ENCODE assay signal across 8 cellular contexts in genomic region chr17:50094243-50094752, GRCh38. TPM values are rescaled to one million over a fixed set of nuclear protein-coding genes. Genes with fewer than 3 reads are reported as not detected.
DNase-seq lines count a peak whose midpoint lies in the region; ATAC-seq and TF ChIP-seq lines count a peak whose summit lies in the region.

No MANE protein-coding gene starts in this region.

- TF ChIP-seq CTCF in right atrium auricular region (IDR thresholded peaks at IDR 0.05): peak; percentile 97 to 98
- TF ChIP-seq CTCF in psoas muscle (IDR thresholded peaks at IDR 0.05): peak; percentile 93

- peaks cover 13 to 26% (median 21%) of the 10 kb centered on the region in 10 experiments for H3K4me1 ChIP-seq in BLaER1 treated with 17β-estradiol and CSF1 and Interleukin-3, amounts not matched to agents 10 nM and 100 nM
- H3K4me1 ChIP-seq in right atrium auricular region (peaks cover 0 to 41% of the 10 kb centered on the region in 2 donors), psoas muscle (peaks cover 41% of the 10 kb centered on the region)

- H3K36me3 ChIP-seq in BLaER1 treated with 17β-estradiol and CSF1 and Interleukin-3, amounts not matched to agents 10 nM and 100 nM: peaks cover 5 to 22% (median 14%) of the 10 kb centered on the region in 11 experiments; a peak in 14 of 22 replicates
- peaks cover 23% of the 10 kb centered on the region for H3K36me3 ChIP-seq in right atrium auricular region
- peaks cover 0 to 32% of the 10 kb centered on the region in 2 donors for H3K36me3 ChIP-seq in psoas muscle (ENCODE audit: insufficient read depth in 1 of 2, low read depth in 1 of 2)

- peak overlapping the region; percentile 95 for H3K4me3 Mint-ChIP-seq in T-helper 1 cell treated with Interleukin-12 subunit alpha and Interleukin-12 subunit beta and Interleukin-4 antibody, amounts not matched to agents 30 μg/mL and 1 μg/mL, for 36 hours

- intact Hi-C loops in psoas muscle (cut with DNase I): loop anchor here in 1 of 2 donors (2.0 to 5.0 kb wide), 3 partner anchors 37 to 203 kb away; partner anchors contain the start of gene ITGA3

- H4K20me1 ChIP-seq in BLaER1 treated with 17β-estradiol and CSF1 and Interleukin-3, amounts not matched to agents 10 nM and 100 nM: peaks cover 0 to 8% (median 0%) of the 10 kb centered on the region in 11 experiments; a peak in 1 of 22 replicates

- H3K27me3 Mint-ChIP-seq in T-helper 1 cell treated with Interleukin-12 subunit alpha and Interleukin-12 subunit beta and Interleukin-4 antibody, amounts not matched to agents 30 μg/mL and 1 μg/mL, for 36 hours (ENCODE audit: low read depth): no peaks in the 10 kb centered on the region

- H3K4me2 ChIP-seq in BLaER1 treated with 17β-estradiol and CSF1 and Interleukin-3, amounts not matched to agents 10 nM and 100 nM: peak overlapping the region; percentile 89 to 100 (median 97)

- no peaks in the 10 kb centered on the region for H3K9me3 ChIP-seq in BLaER1 treated with 17β-estradiol and CSF1 and Interleukin-3, amounts not matched to agents 10 nM and 100 nM (replicated peaks in 1 of 11)
- no peaks in the 10 kb centered on the region for H3K9me3 ChIP-seq in right atrium auricular region
- no peaks in the 10 kb centered on the region for H3K9me3 ChIP-seq in psoas muscle

- WGBS in psoas muscle, 3 donors: 0 to 1% (median 0%) methylated on average over 21 of the region's 21 CpGs

- H3K4me3 ChIP-seq in BLaER1 treated with 17β-estradiol and CSF1 and Interleukin-3, amounts not matched to agents 10 nM and 100 nM: peak overlapping the region; percentile 72 to 92 (median 84)
- peak overlapping the region; percentile 78 to 95 for H3K4me3 ChIP-seq in right atrium auricular region
- H3K4me3 ChIP-seq in psoas muscle: peak overlapping the region; percentile 95

- H3K9me3 Mint-ChIP-seq in T-helper 1 cell treated with Interleukin-12 subunit alpha and Interleukin-12 subunit beta and Interleukin-4 antibody, amounts not matched to agents 30 μg/mL and 1 μg/mL, for 36 hours: no peaks in the 10 kb centered on the region

- peaks cover 16% of the 10 kb centered on the region for H3K4me1 Mint-ChIP-seq in T-helper 1 cell treated with Interleukin-12 subunit alpha and Interleukin-12 subunit beta and Interleukin-4 antibody, amounts not matched to agents 30 μg/mL and 1 μg/mL, for 36 hours (ENCODE audit: low read depth)

- H3K27ac Mint-ChIP-seq in T-helper 1 cell treated with Interleukin-12 subunit alpha and Interleukin-12 subunit beta and Interleukin-4 antibody, amounts not matched to agents 30 μg/mL and 1 μg/mL, for 36 hours: peak overlapping the region; percentile 91

- H3K9ac ChIP-seq in BLaER1 treated with 17β-estradiol and CSF1 and Interleukin-3, amounts not matched to agents 10 nM and 100 nM: peak overlapping the region; percentile 1 to 89 (median 84); a peak in 19 of 22 replicates

- peak overlapping the region in 8 of 11 experiments; percentile 14 to 85 (median 34); a peak in 8 of 22 replicates for H3K27ac ChIP-seq in BLaER1 treated with 17β-estradiol and CSF1 and Interleukin-3, amounts not matched to agents 10 nM and 100 nM
- peak overlapping the region; percentile 94 to 96 for H3K27ac ChIP-seq in right atrium auricular region
- peak overlapping the region; percentile 88 for H3K27ac ChIP-seq in psoas muscle

- no peaks in the 10 kb centered on the region for H3K27me3 ChIP-seq in BLaER1 treated with 17β-estradiol and CSF1 and Interleukin-3, amounts not matched to agents 10 nM and 100 nM
- H3K27me3 ChIP-seq in right atrium auricular region: no peaks in the 10 kb centered on the region
- no peaks in the 10 kb centered on the region for H3K27me3 ChIP-seq in psoas muscle (ENCODE audit: insufficient read depth in 3 of 3, low read length in 2 of 3)

- H3K36me3 Mint-ChIP-seq in T-helper 1 cell treated with Interleukin-12 subunit alpha and Interleukin-12 subunit beta and Interleukin-4 antibody, amounts not matched to agents 30 μg/mL and 1 μg/mL, for 36 hours (ENCODE audit: low read depth): peaks cover 2% of the 10 kb centered on the region

- DNase-seq in NCI-H146 (lab: John Stamatoyannopoulos, UW) (peak; percentile 79), anterior cingulate cortex (lab: John Stamatoyannopoulos, UW) (peak in 57 of 58 donors; percentile 52 to 96 (median 84)), right atrium auricular region (ENCODE audit: low spot score) (peak; percentile 96), psoas muscle (peak; percentile 90 to 93), ureter (ENCODE audit: low spot score) (peak; percentile 92)

- peak; percentile 40 for ATAC-seq in GM21515 (IDR thresholded peaks at IDR 0.05; ENCODE audit: unreplicated experiment)
- peak; percentile 66 to 79 (median 74) for ATAC-seq in psoas muscle

RNA-seq across cellular contexts. Expression of gene PDK2, which starts 0.9 kb away (rescaled TPM):
- 100 to 1,000 TPM; 186 to 214 TPM for total RNA-seq in right atrium auricular region
- total RNA-seq in psoas muscle: 100 to 1,000 TPM in 2 of 4 donors, 10 to 100 TPM in 2; 79.3 to 213 (median 110) TPM
- 10 to 100 TPM; 50.3 to 99.4 (median 55.2) TPM for polyA plus RNA-seq in psoas muscle
- total RNA-seq in ureter: 25.7 TPM

RNA-seq across cellular contexts. Expression of gene SAMD14, which starts 35.7 kb away (rescaled TPM):
- total RNA-seq in right atrium auricular region: 1 to 10 TPM in 1 of 2 donors, under 1 TPM in 1; 0.78 to 1.1 TPM
- total RNA-seq in psoas muscle: 1 to 10 TPM in 3 of 4 donors, under 1 TPM in 1; 0.55 to 2.7 (median 1.3) TPM
- 1 to 10 TPM in 1 of 3 donors, under 1 TPM in 2; 0.64 to 1.3 (median 0.98) TPM for polyA plus RNA-seq in psoas muscle
- total RNA-seq in ureter: 5.5 TPM

RNA-seq across cellular contexts. Expression of gene ITGA3, which starts 38.4 kb away (rescaled TPM):
- total RNA-seq in right atrium auricular region (10 to 100 TPM; 29.5 to 61.8 TPM), psoas muscle (10 to 100 TPM in 3 of 4 donors, 1 to 10 TPM in 1; 7.8 to 21.9 (median 15.0) TPM), ureter (211 TPM)
- polyA plus RNA-seq in psoas muscle: 10 to 100 TPM in 1 of 3 donors, 1 to 10 TPM in 2; 4.9 to 21.5 (median 5.6) TPM

RNA-seq across cellular contexts. Expression of gene PPP1R9B, which starts 56.2 kb away (rescaled TPM):
- total RNA-seq in right atrium auricular region (10 to 100 TPM; 16.9 to 24.2 TPM), psoas muscle (10 to 100 TPM; 15.1 to 26.5 (median 18.4) TPM), ureter (38.4 TPM)
- 10 to 100 TPM in 2 of 3 donors, 1 to 10 TPM in 1; 7.0 to 11.3 (median 11.0) TPM for polyA plus RNA-seq in psoas muscle

Comparison
In these comparisons a context has a peak if more than half of its experiments do, and no peak if none do; other contexts are left out.
1. Peak in every context shown above with its lines: DNase-seq, ATAC-seq, H3K4me3 ChIP-seq and H3K27ac ChIP-seq.
2. H3K27ac ChIP-seq: peak in every context shown above with its lines; median percentile 95 in right atrium auricular region; 88 in psoas muscle; 34 in BLaER1 treated with 17β-estradiol and CSF1 and Interleukin-3, amounts not matched to agents 10 nM and 100 nM.